In the genomic region with DNA sequence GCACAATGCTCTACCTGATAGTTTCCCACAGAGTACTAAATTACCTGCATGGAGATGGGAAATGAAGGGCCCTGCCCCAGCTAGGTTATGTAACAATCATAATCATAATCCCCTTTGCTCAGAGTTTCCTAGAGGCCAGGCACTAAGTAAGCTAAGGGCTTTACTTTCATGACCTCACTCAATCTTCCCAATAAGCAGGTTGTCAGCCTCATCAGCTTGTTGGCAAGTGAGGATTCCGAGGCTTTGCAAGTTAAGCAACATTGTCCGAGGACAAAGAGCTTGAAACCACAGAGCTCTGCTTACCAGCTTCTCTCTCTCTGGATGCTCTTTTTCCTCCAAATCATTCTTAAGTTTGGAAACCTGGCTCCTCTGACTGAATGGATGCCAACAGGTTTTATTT, we compare ENCODE assay signal across 20 cellular contexts.
"Had no signal": no experiment of that assay in that cellular context is flagged by ENCODE, and none has a peak within 500 bp of the region (broad histone marks: within the 10 kb centered on the region; RNA-seq: fewer than 3 reads in every experiment).

No MANE protein-coding gene starts in this region.

- H3K27me3 Mint-ChIP-seq: activated CD4-positive, alpha-beta T cell treated with anti-CD3 and anti-CD28 coated beads, Interleukin-2, amount 10 ng/mL, durations not matched to agents 7 days and 5 days; activated naive CD8-positive, alpha-beta T cell had no signal

- H3K4me1 ChIP-seq: right lobe of liver, testis, upper lobe of left lung had no signal

- H3K9me3 Mint-ChIP-seq: activated CD4-positive, alpha-beta T cell treated with anti-CD3 and anti-CD28 coated beads, Interleukin-2, amount 10 ng/mL, durations not matched to agents 7 days and 5 days; activated T-cell treated with anti-CD3 and anti-CD28 coated beads, Interleukin-2, amount 50 U/mL, for 72 hours; naive thymus-derived CD8-positive, alpha-beta T cell; stimulated activated effector memory CD8-positive, alpha-beta T cell treated with anti-CD3 and anti-CD28 coated beads, Interleukin-12 subunit alpha, Interleukin-12 subunit beta, amount 100 ng/mL, for 72 hours had no signal

- H3K9me3 ChIP-seq: heart right ventricle, ovary, right lobe of liver, SK-N-SH, testis, upper lobe of left lung had no signal

- H3K4me3 Mint-ChIP-seq: activated CD4-positive, alpha-beta T cell treated with anti-CD3 and anti-CD28 coated beads, Interleukin-2, amount 10 ng/mL, durations not matched to agents 7 days and 5 days; activated naive CD8-positive, alpha-beta T cell; activated T-cell treated with anti-CD3 and anti-CD28 coated beads, Interleukin-2, amount 50 U/mL, for 72 hours; immature natural killer cell; naive thymus-derived CD8-positive, alpha-beta T cell; stimulated activated effector memory CD8-positive, alpha-beta T cell treated with anti-CD3 and anti-CD28 coated beads, Interleukin-12 subunit alpha, Interleukin-12 subunit beta, amount 100 ng/mL, for 72 hours had no signal

- H3K4me2 ChIP-seq: SK-N-SH, smooth muscle cell had no signal

- H3K9ac ChIP-seq: SK-N-SH had no signal

- H3K4me3 ChIP-seq: coronary artery, heart right ventricle, ovary, right lobe of liver, smooth muscle cell, testis, upper lobe of left lung had no signal

- H3K27ac Mint-ChIP-seq: activated CD4-positive, alpha-beta T cell treated with anti-CD3 and anti-CD28 coated beads, Interleukin-2, amount 10 ng/mL, durations not matched to agents 7 days and 5 days; activated naive CD8-positive, alpha-beta T cell; activated T-cell treated with anti-CD3 and anti-CD28 coated beads, Interleukin-2, amount 50 U/mL, for 72 hours; immature natural killer cell; naive thymus-derived CD8-positive, alpha-beta T cell; stimulated activated effector memory CD8-positive, alpha-beta T cell treated with anti-CD3 and anti-CD28 coated beads, Interleukin-12 subunit alpha, Interleukin-12 subunit beta, amount 100 ng/mL, for 72 hours had no signal

- DNase-seq: activated CD4-positive, alpha-beta T cell treated with anti-CD3 and anti-CD28 coated beads, Interleukin-2, amount 10 ng/mL, durations not matched to agents 7 days and 5 days; activated gamma-delta T cell; activated T-cell treated with anti-CD3 and anti-CD28 coated beads, Interleukin-2, amount 50 U/mL, for 72 hours; amniotic stem cell; brain microvascular endothelial cell; central memory CD4-positive, alpha-beta T cell; erythroblast; heart right ventricle; immature natural killer cell; naive thymus-derived CD8-positive, alpha-beta T cell; ovary; right lobe of liver; SK-N-SH; stimulated activated CD4-positive, alpha-beta T cell treated with anti-CD3 and anti-CD28 coated beads, Interleukin-4, amount 100 ng/mL, for 24 hours; testis; upper lobe of left lung had no signal

- H3K9me2 ChIP-seq: SK-N-SH had no signal

- H3K27ac ChIP-seq: brain microvascular endothelial cell, coronary artery, heart right ventricle, ovary, right lobe of liver, testis, upper lobe of left lung had no signal

- H3K4me1 Mint-ChIP-seq: immature natural killer cell; stimulated activated effector memory CD8-positive, alpha-beta T cell treated with anti-CD3 and anti-CD28 coated beads, Interleukin-12 subunit alpha, Interleukin-12 subunit beta, amount 100 ng/mL, for 72 hours had no signal

- H3K27me3 ChIP-seq: ovary, right lobe of liver, testis, upper lobe of left lung had no signal

- H3K36me3 Mint-ChIP-seq: activated naive CD8-positive, alpha-beta T cell; immature natural killer cell; naive thymus-derived CD8-positive, alpha-beta T cell; stimulated activated effector memory CD8-positive, alpha-beta T cell treated with anti-CD3 and anti-CD28 coated beads, Interleukin-12 subunit alpha, Interleukin-12 subunit beta, amount 100 ng/mL, for 72 hours had no signal

- H3K36me3 ChIP-seq: brain microvascular endothelial cell, heart right ventricle, ovary, right lobe of liver, upper lobe of left lung had no signal
